ENCODE assay signal across 8 cellular contexts in genomic region chr18:23106575-23106974, GRCh38. TPM values are rescaled to one million over a fixed set of nuclear protein-coding genes. Genes with fewer than 3 reads are reported as not detected.
DNase-seq lines count a peak whose midpoint lies in the region; TF ChIP-seq lines count a peak whose summit lies in the region.

No MANE protein-coding gene starts in this region.

- no peaks in the 10 kb centered on the region for H3K79me2 ChIP-seq in fibroblast of lung (ENCODE audit: control insufficient read depth, insufficient read depth, low read length)

- DNase-seq in HCEC 1CT (peak; percentile 93), SJSA1 (ENCODE audit: low read depth in 1 of 2, low spot score in 2 of 2) (peak; percentile 90 to 98), fibroblast of lung (ENCODE audit: low read depth in 2 of 2) (peak; percentile 90 to 94), pons (ENCODE audit: low spot score) (no peak), KG1 (lab: John Stamatoyannopoulos, UW) (no peak), occipital lobe (lab: John Stamatoyannopoulos, UW) (no peak), NCI-H69 (lab: John Stamatoyannopoulos, UW) (no peak)

- H4K20me1 ChIP-seq in fibroblast of lung (ENCODE audit: control insufficient read depth, extremely low read depth, insufficient read depth, low read length) = no peaks in the 10 kb centered on the region

- H3K36me3 ChIP-seq in SJSA1 (no peaks in the 10 kb centered on the region), fibroblast of lung (ENCODE audit: control insufficient read depth, insufficient read depth, low read length) (no peaks in the 10 kb centered on the region), skeletal muscle satellite cell (ENCODE audit: insufficient read depth, low read length) (no peaks in the 10 kb centered on the region)

- H3K9ac ChIP-seq in fibroblast of lung (ENCODE audit: insufficient read depth, low read length) = no peak overlapping the region
- H3K9ac ChIP-seq in skeletal muscle satellite cell (ENCODE audit: low read depth, low read length) = peak overlapping the region; percentile 70

- H3K4me3 ChIP-seq in SJSA1 (no peak overlapping the region), fibroblast of lung (replicated peaks in 1 of 4; ENCODE audit: control extremely low read depth in 1 of 4, insufficient read depth in 1 of 4, low read depth in 3 of 4, low read length in 4 of 4) (no peak overlapping the region), skeletal muscle satellite cell (ENCODE audit: low read length) (peak overlapping the region; percentile 26)

- peak in 1 of 2 donors; percentile 0 for TF ChIP-seq CTCF in fibroblast of lung (conservative IDR thresholded peaks at IDR 0.05 in 1 of 2, IDR thresholded peaks at IDR 0.05 in 1 of 2; ENCODE audit: low read depth in 1 of 2, low read length in 2 of 2)

- peaks cover 35% of the 10 kb centered on the region for H3K4me1 ChIP-seq in SJSA1 (replicated peaks)
- peaks cover 6% of the 10 kb centered on the region for H3K4me1 ChIP-seq in fibroblast of lung (ENCODE audit: control insufficient read depth, extremely low read depth, insufficient read depth, low read length)
- peaks cover 32% of the 10 kb centered on the region for H3K4me1 ChIP-seq in skeletal muscle satellite cell (ENCODE audit: control insufficient read depth, insufficient read depth, low read length)

- H3K27me3 ChIP-seq in SJSA1 (replicated peaks) (no peaks in the 10 kb centered on the region), fibroblast of lung (ENCODE audit: control insufficient read depth, insufficient read depth, low read length) (no peaks in the 10 kb centered on the region), skeletal muscle satellite cell (ENCODE audit: control insufficient read depth, insufficient read depth, low read length) (no peaks in the 10 kb centered on the region)

- H3K27ac ChIP-seq in SJSA1 = peak overlapping the region; percentile 99
- peak overlapping the region; percentile 53 for H3K27ac ChIP-seq in fibroblast of lung (ENCODE audit: insufficient read depth, low read length)

- no peak overlapping the region for H2AFZ ChIP-seq in fibroblast of lung (ENCODE audit: low read length)

- H3K9me3 ChIP-seq in SJSA1 (replicated peaks) (no peaks in the 10 kb centered on the region), fibroblast of lung (ENCODE audit: control insufficient read depth, insufficient read depth, low read depth, low read length) (no peaks in the 10 kb centered on the region), skeletal muscle satellite cell (replicated peaks; ENCODE audit: low read length) (no peaks in the 10 kb centered on the region)

- H3K4me2 ChIP-seq in fibroblast of lung (ENCODE audit: extremely low read depth, insufficient read depth, low read length) (peak overlapping the region; percentile 61), skeletal muscle satellite cell (ENCODE audit: low read length) (peak overlapping the region; percentile 30)

RNA-seq across cellular contexts. Expression of gene CABLES1, which starts 28.7 kb away (rescaled TPM):
- total RNA-seq in SJSA1 (2014; rRNA removed; shearing (Covaris generic)) = 3.2 and 5.1 TPM in 2 replicates
- total RNA-seq in fibroblast of lung (11.4 and 15.7 TPM in 2 replicates), occipital lobe (6.7 TPM)
- 5.1 and 9.8 TPM in 2 replicates for polyA plus RNA-seq in fibroblast of lung
- polyA plus RNA-seq in fibroblast of lung (2012) = 4.8 and 10.6 TPM in 2 replicates
- polyA minus RNA-seq in fibroblast of lung (ENCODE audit: low replicate concordance) = 5.5 and 12.9 TPM in 2 replicates
- 0.76 and 1.3 TPM in 2 replicates for total RNA-seq in skeletal muscle satellite cell (2012; rRNA removed)

Comparison
In these comparisons a context has a peak if more than half of its experiments do, and no peak if none do; other contexts are left out.
1. DNase-seq: peak in HCEC 1CT (single experiment), SJSA1 (2 of 2) and fibroblast of lung (2 of 2); none in pons (single experiment), KG1 (single experiment), occipital lobe (single experiment) and NCI-H69 (single experiment).